ENCODE assay signal across 10 cellular contexts in the genomic region with DNA sequence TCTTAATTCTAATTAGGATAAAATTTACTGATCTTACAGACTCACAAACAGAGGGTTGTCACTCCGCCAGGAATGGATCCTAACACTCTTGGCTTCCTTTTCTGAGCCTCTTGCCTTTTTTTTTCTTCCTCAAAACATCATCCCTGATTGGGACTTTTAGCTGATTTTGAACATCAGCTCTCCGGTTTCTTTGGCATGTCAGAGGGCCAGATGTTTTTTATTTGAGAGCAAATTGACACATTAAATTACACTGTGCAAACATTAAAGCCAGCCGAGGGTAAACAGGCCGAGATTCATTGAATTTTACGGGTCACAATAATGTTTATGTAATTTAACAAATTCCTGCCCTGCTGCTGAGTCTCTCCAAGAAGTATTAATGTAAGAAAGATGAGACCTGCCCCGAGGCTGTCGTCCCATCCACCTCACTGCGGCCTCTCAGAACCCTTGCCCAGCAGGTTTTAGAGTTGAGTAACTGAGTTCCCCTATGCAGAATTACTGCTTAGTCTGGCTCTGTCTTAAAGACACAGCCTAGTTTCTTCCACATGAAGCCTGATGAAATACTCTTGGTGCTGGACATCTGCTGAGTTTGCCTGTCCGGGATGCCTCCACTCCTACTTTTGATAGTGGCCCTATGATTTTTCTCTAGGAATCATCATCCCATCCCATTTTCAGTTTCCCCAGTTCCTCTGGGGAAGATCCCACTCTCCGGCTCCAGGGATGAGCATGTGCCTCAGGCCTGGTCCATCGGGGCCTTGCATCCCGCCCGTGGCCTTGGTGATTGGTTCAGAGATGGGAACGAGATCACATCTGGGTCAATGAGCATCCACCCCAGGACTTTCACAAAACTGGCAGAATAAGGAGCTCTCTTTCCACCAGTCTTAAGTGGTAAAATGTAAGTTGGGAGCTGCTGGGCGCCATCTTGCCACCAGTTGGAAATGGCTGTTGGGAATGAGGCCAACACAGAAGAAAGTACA.
DNase-seq lines count a peak whose midpoint lies in the region; ATAC-seq and TF ChIP-seq lines count a peak whose summit lies in the region.
"Had no signal": no experiment of that assay in that cellular context is flagged by ENCODE, and none has a peak within 500 bp of the region (broad histone marks: within the 10 kb centered on the region; RNA-seq: fewer than 3 reads in every experiment).

No MANE protein-coding gene starts in this region.

- TF ChIP-seq POLR2A in prostate gland (IDR thresholded peaks at IDR 0.05): no peak

- BruUV-seq in Calu3 (replicated peaks; lab: Mats Ljungman, UMichigan): no TSS peak

- 38% methylated on average over 15 of the region's 15 CpGs for WGBS in prostate gland

- POLR2A ChIA-PET in naive thymus-derived CD4-positive, alpha-beta T cell (lab: Charles Lee): no interaction called here

- intact Hi-C loops in Calu3 (cut with micrococcal nuclease; ENCODE audit: unreplicated experiment): no loop called here
- intact Hi-C loops in prostate gland (cut with DNase I): loop anchor here (5.0 kb wide), 3 partner anchors 52 to 622 kb away; no protein-coding TSS in a partner anchor
- intact Hi-C loops in naive thymus-derived CD4-positive, alpha-beta T cell (cut with micrococcal nuclease): no loop called here

- ATAC-seq in HG03097 (IDR thresholded peaks at IDR 0.05; ENCODE audit: low FRiP score, unreplicated experiment): no peak
- ATAC-seq in GM21526 (IDR thresholded peaks at IDR 0.05; ENCODE audit: low FRiP score, unreplicated experiment): no peak
- no peak for ATAC-seq in naive thymus-derived CD4-positive, alpha-beta T cell

- CTCF ChIA-PET in Calu3 (lab: Charles Lee): no interaction called here
- CTCF ChIA-PET in naive thymus-derived CD4-positive, alpha-beta T cell (lab: Charles Lee): no interaction called here

- no peak overlapping the region for H3K4me3 Mint-ChIP-seq in Calu3 (ENCODE audit: low read depth, unreplicated experiment)
- H3K4me3 Mint-ChIP-seq in naive thymus-derived CD4-positive, alpha-beta T cell: no peak overlapping the region

- H3K27ac Mint-ChIP-seq in Calu3 (ENCODE audit: unreplicated experiment): no peak overlapping the region
- no peak overlapping the region for H3K27ac Mint-ChIP-seq in naive thymus-derived CD4-positive, alpha-beta T cell

- no peaks in the 10 kb centered on the region for H3K9me3 Mint-ChIP-seq in Calu3 (ENCODE audit: low read depth, unreplicated experiment)
- no peaks in the 10 kb centered on the region for H3K9me3 Mint-ChIP-seq in naive thymus-derived CD4-positive, alpha-beta T cell

- H3K4me1 ChIP-seq in prostate gland (replicated peaks): peaks cover 27% of the 10 kb centered on the region
- H3K4me1 ChIP-seq in naive thymus-derived CD4-positive, alpha-beta T cell (ENCODE audit: control insufficient read depth in 2 of 2, insufficient read depth in 2 of 2, low read length in 2 of 2): no peaks in the 10 kb centered on the region

- H3K27me3 ChIP-seq in prostate gland (replicated peaks; ENCODE audit: insufficient read depth): no peaks in the 10 kb centered on the region
- no peaks in the 10 kb centered on the region for H3K27me3 ChIP-seq in naive thymus-derived CD4-positive, alpha-beta T cell (ENCODE audit: control insufficient read depth in 2 of 2, insufficient read depth in 2 of 2, low read length in 2 of 2)
- H3K27me3 ChIP-seq: neutrophil had no signal

- H3K27me3 Mint-ChIP-seq in Calu3 (ENCODE audit: unreplicated experiment): peaks cover 60% of the 10 kb centered on the region
- H3K27me3 Mint-ChIP-seq in naive thymus-derived CD4-positive, alpha-beta T cell: peaks cover 0 to 41% (median 5%) of the 10 kb centered on the region in 5 donors

- peak; percentile 48 for DNase-seq in Calu3
- DNase-seq in NCI-H146 (lab: John Stamatoyannopoulos, UW): peak; percentile 6
- DNase-seq in T47D (ENCODE audit: low read depth in 1 of 2, low spot score in 1 of 2): peak; percentile 63 to 99
- DNase-seq in prostate gland (ENCODE audit: low spot score): peak; percentile 94
- DNase-seq in hypothalamus (lab: John Stamatoyannopoulos, UW): no peak
- no peak for DNase-seq in naive thymus-derived CD4-positive, alpha-beta T cell
- DNase-seq: SW 1271 had no signal

- peak overlapping the region; percentile 13 to 55 for H3K27ac ChIP-seq in prostate gland
- no peak overlapping the region for H3K27ac ChIP-seq in naive thymus-derived CD4-positive, alpha-beta T cell (ENCODE audit: low read depth, low read length)
- H3K27ac ChIP-seq: neutrophil had no signal

- H3K36me3 ChIP-seq in prostate gland: no peaks in the 10 kb centered on the region
- H3K36me3 ChIP-seq in naive thymus-derived CD4-positive, alpha-beta T cell (ENCODE audit: control insufficient read depth in 2 of 3, insufficient read depth in 3 of 3, low read length in 3 of 3): no peaks in the 10 kb centered on the region
- H3K36me3 ChIP-seq: neutrophil had no signal

- H3K4me1 Mint-ChIP-seq in Calu3 (ENCODE audit: low read depth, unreplicated experiment): no peaks in the 10 kb centered on the region
- H3K4me1 Mint-ChIP-seq in naive thymus-derived CD4-positive, alpha-beta T cell: peaks cover 0 to 20% (median 12%) of the 10 kb centered on the region in 7 donors

- peaks cover 5% of the 10 kb centered on the region for H3K36me3 Mint-ChIP-seq in Calu3 (ENCODE audit: insufficient read depth, unreplicated experiment)
- no peaks in the 10 kb centered on the region for H3K36me3 Mint-ChIP-seq in naive thymus-derived CD4-positive, alpha-beta T cell

- no peak for TF ChIP-seq CTCF in Calu3 (IDR thresholded peaks at IDR 0.05; ENCODE audit: unreplicated experiment)
- no peak for TF ChIP-seq CTCF in prostate gland (IDR thresholded peaks at IDR 0.05)

- in situ Hi-C loops in T47D (cut with HindIII; ENCODE audit: low pct_unique_long_range_greater_than_20kb, low sequenced_read_pairs): no loop called here

- H3K9me3 ChIP-seq in prostate gland: no peaks in the 10 kb centered on the region
- no peaks in the 10 kb centered on the region for H3K9me3 ChIP-seq in naive thymus-derived CD4-positive, alpha-beta T cell (ENCODE audit: control insufficient read depth in 2 of 3, low read length in 3 of 3)
- H3K9me3 ChIP-seq: neutrophil had no signal

- H3K4me3 ChIP-seq in prostate gland: no peak overlapping the region
- no peak overlapping the region for H3K4me3 ChIP-seq in naive thymus-derived CD4-positive, alpha-beta T cell (ENCODE audit: low read length)

Comparison
In these comparisons a context has a peak if more than half of its experiments do, and no peak if none do; other contexts are left out.
1. DNase-seq: peak in Calu3 (single experiment), NCI-H146 (single experiment), T47D (2 of 2) and prostate gland (single experiment); none in hypothalamus (0 of 51) and naive thymus-derived CD4-positive, alpha-beta T cell (0 of 9).